ENCODE assay signal across 22 cellular contexts in the genomic region with DNA sequence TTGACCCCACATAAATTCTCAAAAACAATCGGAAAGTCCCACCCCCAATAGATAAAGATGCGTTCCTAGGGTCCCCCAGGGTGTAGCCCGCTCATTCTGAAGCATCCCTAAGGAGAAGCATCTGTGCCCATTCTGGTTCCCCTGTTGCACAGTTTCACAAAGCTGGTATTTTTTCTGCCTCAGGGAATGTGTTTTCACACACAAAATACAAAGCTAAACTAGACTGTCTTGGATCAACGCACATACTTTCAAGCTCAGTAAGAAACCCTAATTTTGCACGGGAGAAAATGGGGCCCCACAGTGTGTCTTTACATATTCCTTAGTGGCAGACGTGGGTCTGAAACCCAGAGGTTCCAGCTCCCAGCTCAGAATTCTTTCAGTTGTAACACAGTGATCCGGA. TPM values are rescaled to one million over a fixed set of nuclear protein-coding genes. Genes with fewer than 3 reads are reported as not detected.
A peak's percentile ranks its signal among the peaks of the same experiment; 100 is the strongest.
DNase-seq lines count a peak whose midpoint lies in the region; TF ChIP-seq lines count a peak whose summit lies in the region.
"Had no signal": no experiment of that assay in that cellular context is flagged by ENCODE, and none has a peak within 500 bp of the region (broad histone marks: within the 10 kb centered on the region; RNA-seq: fewer than 3 reads in every experiment).

No MANE protein-coding gene starts in this region.

- H3K4me3 ChIP-seq in Caco-2 (ENCODE audit: low read depth, low read length), result no peak overlapping the region
- H3K4me3 ChIP-seq: adrenal gland, colonic mucosa, K562, thoracic aorta had no signal

- H3K36me3 Mint-ChIP-seq in T-helper 1 cell treated with Interleukin-12 subunit alpha and Interleukin-12 subunit beta and Interleukin-4 antibody, amounts not matched to agents 30 μg/mL and 1 μg/mL, for 36 hours (ENCODE audit: low read depth), result no peaks in the 10 kb centered on the region
- peaks cover 64% of the 10 kb centered on the region for H3K36me3 Mint-ChIP-seq in Caco-2 (ENCODE audit: insufficient read depth, unreplicated experiment)
- H3K36me3 Mint-ChIP-seq in brain, result no peaks in the 10 kb centered on the region
- peaks cover 8% of the 10 kb centered on the region for H3K36me3 Mint-ChIP-seq in neural crest cell (ENCODE audit: low read depth)

- POLR2A ChIA-PET in Caco-2 (lab: Charles Lee), result no interaction called here

- BruUV-seq in Caco-2 (replicated peaks; lab: Mats Ljungman, UMichigan), result no TSS peak

- H3K9me3 Mint-ChIP-seq in T-helper 1 cell treated with Interleukin-12 subunit alpha and Interleukin-12 subunit beta and Interleukin-4 antibody, amounts not matched to agents 30 μg/mL and 1 μg/mL, for 36 hours, result peaks cover 4% of the 10 kb centered on the region
- H3K9me3 Mint-ChIP-seq in Caco-2 (ENCODE audit: unreplicated experiment) (no peaks in the 10 kb centered on the region), brain (peaks cover 0 to 18% (median 9%) of the 10 kb centered on the region in 5 experiments), neural crest cell (no peaks in the 10 kb centered on the region)

- no peaks in the 10 kb centered on the region for H3K27me3 ChIP-seq in Caco-2 (replicated peaks; ENCODE audit: control insufficient read depth, insufficient read depth, low read length)

- H3K4me1 ChIP-seq in Caco-2, result peaks cover 26% of the 10 kb centered on the region
- H3K4me1 ChIP-seq: adrenal gland, colonic mucosa had no signal

- intact Hi-C loops in Caco-2 (cut with micrococcal nuclease; ENCODE audit: unreplicated experiment), result loop anchor here (5.0 kb wide), 1 partner anchor 971 kb away; no protein-coding TSS in a partner anchor

- peaks cover 11% of the 10 kb centered on the region for H3K9me3 ChIP-seq in Caco-2
- H3K9me3 ChIP-seq: adrenal gland, colonic mucosa, thoracic aorta had no signal

- no peak for TF ChIP-seq CTCF in Caco-2 (IDR thresholded peaks at IDR 0.05; ENCODE audit: insufficient read depth in 1 of 2, low read depth in 1 of 2, low read length in 1 of 2, severe bottlenecking in 1 of 2, unreplicated experiment in 1 of 2)
- no peak for TF ChIP-seq CTCF in brain (conservative IDR thresholded peaks at IDR 0.05)
- TF ChIP-seq CTCF in neural crest cell (conservative IDR thresholded peaks at IDR 0.05), result no peak

- peaks cover 45% of the 10 kb centered on the region for H3K27me3 Mint-ChIP-seq in T-helper 1 cell treated with Interleukin-12 subunit alpha and Interleukin-12 subunit beta and Interleukin-4 antibody, amounts not matched to agents 30 μg/mL and 1 μg/mL, for 36 hours (ENCODE audit: low read depth)
- peaks cover 2% of the 10 kb centered on the region for H3K27me3 Mint-ChIP-seq in Caco-2 (ENCODE audit: insufficient read depth, unreplicated experiment)
- peaks cover 43% of the 10 kb centered on the region for H3K27me3 Mint-ChIP-seq in brain
- peaks cover 52% of the 10 kb centered on the region for H3K27me3 Mint-ChIP-seq in neural crest cell (ENCODE audit: low read depth)

- peak overlapping the region; percentile 50 for H3K4me3 Mint-ChIP-seq in T-helper 1 cell treated with Interleukin-12 subunit alpha and Interleukin-12 subunit beta and Interleukin-4 antibody, amounts not matched to agents 30 μg/mL and 1 μg/mL, for 36 hours
- peak overlapping the region; percentile 57 for H3K4me3 Mint-ChIP-seq in Caco-2 (ENCODE audit: unreplicated experiment)
- peak overlapping the region in 3 of 5 experiments; percentile 43 to 71 (median 47) for H3K4me3 Mint-ChIP-seq in brain
- peak overlapping the region; percentile 65 for H3K4me3 Mint-ChIP-seq in neural crest cell
- H3K4me3 Mint-ChIP-seq: activated T-helper 1 cell treated with anti-CD3 and anti-CD28 coated beads, Interleukin-12 subunit alpha, Interleukin-12 subunit beta, Interleukin-2, Interleukin-4 antibody, amounts not matched to agents 30 ng/mL and 10 ng/mL and 1 ng/mL, durations not matched to agents 14 hours and 24 hours and 36 hours had no signal

- no peak for DNase-seq in T-helper 1 cell
- DNase-seq in Caco-2, result no peak
- DNase-seq in neural crest cell (ENCODE audit: low read depth, low spot score), result no peak
- DNase-seq in NCI-H524 treated with DMSO at 0.1 percent for 48 hours (lab: John Stamatoyannopoulos, UW), result no peak
- no peak for DNase-seq in NCI-H510A treated with DMSO at 0.1 percent for 48 hours (lab: John Stamatoyannopoulos, UW)
- DNase-seq in activated naive CD4-positive, alpha-beta T cell treated with Interleukin-2 at 50 U/mL for 16 hours, result no peak
- DNase-seq: activated CD4-positive, CD25-positive, alpha-beta regulatory T cell treated with anti-CD3 and anti-CD28 coated beads, Interleukin-2, amount 50 U/mL, for 72 hours; adrenal gland; colonic mucosa; COR-L47; mammary epithelial cell; MM.1S; NCI-H1694; NCI-H2171 treated with DMSO at 0.1 percent for 48 hours; NCI-H69; stimulated activated CD8-positive, alpha-beta memory T cell treated with anti-CD3 and anti-CD28 coated beads, Interleukin-4, amount 100 ng/mL, for 48 hours had no signal

- H3K4me1 Mint-ChIP-seq in T-helper 1 cell treated with Interleukin-12 subunit alpha and Interleukin-12 subunit beta and Interleukin-4 antibody, amounts not matched to agents 30 μg/mL and 1 μg/mL, for 36 hours (ENCODE audit: low read depth), result peaks cover 7% of the 10 kb centered on the region
- H3K4me1 Mint-ChIP-seq in Caco-2 (ENCODE audit: low read depth, unreplicated experiment) (peaks cover 29% of the 10 kb centered on the region), brain (peaks cover 11% of the 10 kb centered on the region), neural crest cell (peaks cover 15% of the 10 kb centered on the region)

- H3K27ac Mint-ChIP-seq in T-helper 1 cell treated with Interleukin-12 subunit alpha and Interleukin-12 subunit beta and Interleukin-4 antibody, amounts not matched to agents 30 μg/mL and 1 μg/mL, for 36 hours, result no peak overlapping the region
- H3K27ac Mint-ChIP-seq in Caco-2 (ENCODE audit: unreplicated experiment) (peak overlapping the region; percentile 79), brain (no peak overlapping the region), neural crest cell (ENCODE audit: unreplicated experiment) (no peak overlapping the region)
- H3K27ac Mint-ChIP-seq: activated T-helper 1 cell treated with anti-CD3 and anti-CD28 coated beads, Interleukin-12 subunit alpha, Interleukin-12 subunit beta, Interleukin-2, Interleukin-4 antibody, amounts not matched to agents 30 ng/mL and 10 ng/mL and 1 ng/mL, durations not matched to agents 14 hours and 24 hours and 36 hours had no signal

- H3K36me3 ChIP-seq in Caco-2 (ENCODE audit: control insufficient read depth, insufficient read depth, low read length), result no peaks in the 10 kb centered on the region
- H3K36me3 ChIP-seq: adrenal gland, colonic mucosa, thoracic aorta had no signal

- CTCF ChIA-PET in Caco-2 (lab: Charles Lee), result no interaction called here

RNA-seq across cellular contexts. Expression of a gene that starts 6.1 kb away (rescaled TPM):
- total RNA-seq in Caco-2 (2022) (170 and 191 TPM in 2 replicates), neural crest cell (not detected in 2 replicates)
- polyA plus RNA-seq in brain (ENCODE audit: insufficient read depth, low read depth, low replicate concordance), result 0.98 TPM
- total RNA-seq: activated CD8-positive, alpha-beta memory T cell treated with anti-CD3 and anti-CD28 coated beads for 36 hours; activated T-helper 1 cell treated with anti-CD3 and anti-CD28 coated beads, Interleukin-12 subunit alpha, Interleukin-12 subunit beta, Interleukin-2, Interleukin-4 antibody, amounts not matched to agents 30 ng/mL and 10 ng/mL and 1 ng/mL, durations not matched to agents 14 hours and 24 hours and 36 hours; K562 had no signal
- polyA plus RNA-seq: K562 had no signal

Comparison
In these comparisons a context has a peak if more than half of its experiments do, and no peak if none do; other contexts are left out.
1. RNA of a gene that starts 6.1 kb away (total RNA-seq): 170 to 191 TPM in Caco-2; not detected in neural crest cell; every median in the first group is over 100 times any median in the second.
2. Peak in every context shown above with its lines, with median percentiles within 50 percentile points of each other: H3K4me3 Mint-ChIP-seq.